ENCODE assay signal across 1 cellular context in genomic region chr20:50895111-50895830, GRCh38.
TF ChIP-seq lines count a peak whose summit lies in the region.

No MANE protein-coding gene starts in this region.

TF ChIP-seq in IMR-90, 13 proteins besides CTCF, POLR2A, EP300 and RAD21:
- no peak for TF ChIP-seq FOS (IDR thresholded peaks at IDR 0.05; ENCODE audit: low read depth, low read length)
- TF ChIP-seq ELK1 (IDR thresholded peaks at IDR 0.05; ENCODE audit: borderline replicate concordance, low read depth, low read length), result no peak
- TF ChIP-seq NFE2L2 (IDR thresholded peaks at IDR 0.05; ENCODE audit: low read depth, low read length), result no peak
- TF ChIP-seq MAZ (IDR thresholded peaks at IDR 0.05; ENCODE audit: borderline replicate concordance, low read depth, low read length), result no peak
- TF ChIP-seq RCOR1 (IDR thresholded peaks at IDR 0.05; ENCODE audit: insufficient replicate concordance, low read length), result no peak
- no peak for TF ChIP-seq BHLHE40 (IDR thresholded peaks at IDR 0.05; ENCODE audit: low read depth, low read length)
- no peak for TF ChIP-seq RFX5 (IDR thresholded peaks at IDR 0.05; ENCODE audit: low read depth, low read length)
- TF ChIP-seq USF2 (IDR thresholded peaks at IDR 0.05; ENCODE audit: low read depth, low read length), result 0 out of 2 replicates have a peak, but pooled peaks have one; percentile 16
- TF ChIP-seq MXI1 (IDR thresholded peaks at IDR 0.05; ENCODE audit: borderline replicate concordance, low read depth, low read length), result no peak
- TF ChIP-seq SMC3 (IDR thresholded peaks at IDR 0.05; ENCODE audit: low read depth, low read length), result no peak
- peak; percentile 37; the same call in 1 of the 2 replicates for TF ChIP-seq CEBPB (IDR thresholded peaks at IDR 0.05; ENCODE audit: low read depth, low read length)
- TF ChIP-seq CHD1 (IDR thresholded peaks at IDR 0.05; ENCODE audit: low read depth, low read length), result no peak
